Comparison of ENCODE assay signal across 9 cellular contexts in genomic region chr2:54573532-54573915, GRCh38.
DNase-seq lines count a peak whose midpoint lies in the region; TF ChIP-seq lines count a peak whose summit lies in the region.
"Had no signal": no experiment of that assay in that cellular context is flagged by ENCODE, and none has a peak within 500 bp of the region (broad histone marks: within the 10 kb centered on the region; RNA-seq: fewer than 3 reads in every experiment).

No MANE protein-coding gene starts in this region.

- intact Hi-C loops in spleen (cut with DNase I; ENCODE audit: low total_unique reads): no loop called here

- no peak overlapping the region for H3K4me3 Mint-ChIP-seq in glutamatergic neuron (ENCODE audit: unreplicated experiment)

- H3K27ac ChIP-seq in VCaP (peak overlapping the region; percentile 86), spleen (peak overlapping the region; percentile 69 to 93 (median 86))

- peaks cover 76 to 100% (median 97%) of the 10 kb centered on the region in 6 donors for H3K4me1 ChIP-seq in spleen

- H3K36me3 ChIP-seq in spleen: no peaks in the 10 kb centered on the region

- H3K27me3 Mint-ChIP-seq in glutamatergic neuron (ENCODE audit: unreplicated experiment): peaks cover 3% of the 10 kb centered on the region

- peaks cover 2% of the 10 kb centered on the region for H3K9me3 Mint-ChIP-seq in glutamatergic neuron (ENCODE audit: unreplicated experiment)
- H3K9me3 Mint-ChIP-seq: brain had no signal

- no peaks in the 10 kb centered on the region for H3K27me3 ChIP-seq in spleen (replicated peaks in 1 of 7)

- H3K4me3 ChIP-seq in spleen: peak overlapping the region in 1 of 8 donors; percentile 59

- 54 to 73% (median 66%) methylated on average over 5 of the region's 5 CpGs for WGBS in spleen, 5 donors

- peaks cover 4% of the 10 kb centered on the region for H3K36me3 Mint-ChIP-seq in glutamatergic neuron (ENCODE audit: unreplicated experiment)

- no peak for TF ChIP-seq CTCF in VCaP (conservative IDR thresholded peaks at IDR 0.05)
- no peak for TF ChIP-seq CTCF in glutamatergic neuron (IDR thresholded peaks at IDR 0.05; ENCODE audit: partially characterized antibody, unreplicated experiment)
- no peak for TF ChIP-seq CTCF in spleen (IDR thresholded peaks at IDR 0.05 in 8 of 11, conservative IDR thresholded peaks at IDR 0.05 in 3 of 11)

- peak overlapping the region; percentile 20 for H3K27ac Mint-ChIP-seq in glutamatergic neuron (ENCODE audit: unreplicated experiment)

- H3K4me1 Mint-ChIP-seq in glutamatergic neuron (ENCODE audit: low read depth, unreplicated experiment): peaks cover 27% of the 10 kb centered on the region

- H3K9me3 ChIP-seq in spleen: no peaks in the 10 kb centered on the region

- DNase-seq in NCI-H748 (lab: John Stamatoyannopoulos, UW; ENCODE audit: unreplicated experiment) (peak; percentile 86), NCI-H748 treated with DMSO at 0.1 percent for 48 hours (lab: John Stamatoyannopoulos, UW) (no peak), glutamatergic neuron (no peak), spleen (no peak), UCSD-AML1 (lab: John Stamatoyannopoulos, UW; ENCODE audit: unreplicated experiment) (no peak), DMS153 treated with DMSO at 0.1 percent for 48 hours (lab: John Stamatoyannopoulos, UW; ENCODE audit: unreplicated experiment) (no peak), LoVo (ENCODE audit: low spot score) (no peak)

- TF ChIP-seq POLR2A in spleen (IDR thresholded peaks at IDR 0.05): no peak
